Comparison of ENCODE assay signal across 14 cellular contexts in genomic region chr7:45698527-45699309, GRCh38.
"Had no signal": no experiment of that assay in that cellular context is flagged by ENCODE, and none has a peak within 500 bp of the region (broad histone marks: within the 10 kb centered on the region; RNA-seq: fewer than 3 reads in every experiment).

No MANE protein-coding gene starts in this region.

- ATAC-seq: lower lobe of right lung, right cardiac atrium had no signal

- DNase-seq: activated CD4-positive, alpha-beta T cell treated with anti-CD3 and anti-CD28 coated beads for 48 hours; activated naive CD4-positive, alpha-beta T cell; effector CD4-positive, alpha-beta T cell; lower lobe of right lung; midbrain; naive B cell; right cardiac atrium; stimulated activated naive CD4-positive, alpha-beta T cell; T-helper 9 cell had no signal

- H3K9me3 ChIP-seq: ascending aorta, lower lobe of right lung, SJSA1, suprapubic skin had no signal

- H3K27ac ChIP-seq: ascending aorta, lower lobe of right lung, SJSA1, suprapubic skin, VCaP had no signal

- H3K4me1 ChIP-seq: ascending aorta, SJSA1, suprapubic skin had no signal

- H3K36me3 ChIP-seq: ascending aorta, lower lobe of right lung, SJSA1, suprapubic skin had no signal

- H3K4me3 ChIP-seq: ascending aorta, lower lobe of right lung, SJSA1, smooth muscle cell, suprapubic skin had no signal

- H3K27me3 ChIP-seq: ascending aorta, suprapubic skin had no signal

- H3K4me2 ChIP-seq: smooth muscle cell had no signal
